In the genomic region with DNA sequence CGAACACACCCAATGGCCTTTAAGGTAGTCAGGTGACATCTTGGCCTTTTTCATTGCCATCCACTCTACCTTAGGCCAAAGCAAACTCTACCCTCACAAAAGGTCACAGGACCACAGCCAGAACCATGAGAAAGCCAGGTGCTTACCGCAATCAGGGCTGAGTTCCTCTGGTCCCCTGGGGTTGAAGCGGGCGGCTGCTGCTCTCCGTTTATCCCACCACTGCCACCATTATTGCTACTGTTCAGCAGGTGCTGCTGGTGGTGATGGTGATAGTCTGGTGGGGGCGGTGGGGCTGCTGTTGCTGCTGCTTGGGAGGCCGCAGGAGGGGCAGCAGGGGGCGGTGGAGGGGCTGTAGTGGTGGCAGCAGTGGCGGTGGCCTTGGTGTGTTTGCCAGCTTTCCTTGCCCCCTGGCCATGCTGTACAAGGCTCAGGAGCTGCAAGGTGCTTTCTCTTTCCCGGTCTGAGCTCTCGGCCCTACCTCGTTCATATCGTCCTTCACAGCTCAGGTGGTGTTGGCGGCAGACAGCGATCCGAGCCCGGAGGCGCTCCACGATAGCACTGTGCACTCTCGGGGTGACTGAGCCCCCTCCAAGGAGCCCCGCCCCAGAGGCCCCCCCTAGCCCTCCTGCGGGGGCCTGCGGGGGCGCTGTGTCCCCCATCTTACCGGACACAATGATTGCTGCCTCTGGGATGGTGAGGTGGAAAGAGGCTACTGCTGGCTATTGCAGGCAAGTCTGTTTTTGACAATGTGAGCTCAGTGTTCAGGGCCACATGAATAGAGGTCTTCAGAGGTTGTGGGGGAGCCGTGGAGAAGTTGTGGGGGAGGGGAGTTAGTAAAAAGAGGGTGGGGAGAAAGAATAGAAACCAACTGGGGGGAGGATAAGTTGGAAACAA, we compare ENCODE assay signal across 1 cellular context.
A peak's percentile ranks its signal among the peaks of the same experiment; 100 is the strongest.
TF ChIP-seq lines count a peak whose summit lies in the region.

No MANE protein-coding gene starts in this region.

TF ChIP-seq in GM12878, 131 proteins besides CTCF, POLR2A, EP300 and RAD21 (continued from another document and continues in another):
- TF ChIP-seq, protein P1, sequence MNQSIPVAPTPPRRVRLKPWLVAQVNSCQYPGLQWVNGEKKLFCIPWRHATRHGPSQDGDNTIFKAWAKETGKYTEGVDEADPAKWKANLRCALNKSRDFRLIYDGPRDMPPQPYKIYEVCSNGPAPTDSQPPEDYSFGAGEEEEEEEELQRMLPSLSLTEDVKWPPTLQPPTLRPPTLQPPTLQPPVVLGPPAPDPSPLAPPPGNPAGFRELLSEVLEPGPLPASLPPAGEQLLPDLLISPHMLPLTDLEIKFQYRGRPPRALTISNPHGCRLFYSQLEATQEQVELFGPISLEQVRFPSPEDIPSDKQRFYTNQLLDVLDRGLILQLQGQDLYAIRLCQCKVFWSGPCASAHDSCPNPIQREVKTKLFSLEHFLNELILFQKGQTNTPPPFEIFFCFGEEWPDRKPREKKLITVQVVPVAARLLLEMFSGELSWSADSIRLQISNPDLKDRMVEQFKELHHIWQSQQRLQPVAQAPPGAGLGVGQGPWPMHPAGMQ (IDR thresholded peaks at IDR 0.05; ENCODE audit: borderline replicate concordance): no peak
- TF ChIP-seq, protein P2, sequence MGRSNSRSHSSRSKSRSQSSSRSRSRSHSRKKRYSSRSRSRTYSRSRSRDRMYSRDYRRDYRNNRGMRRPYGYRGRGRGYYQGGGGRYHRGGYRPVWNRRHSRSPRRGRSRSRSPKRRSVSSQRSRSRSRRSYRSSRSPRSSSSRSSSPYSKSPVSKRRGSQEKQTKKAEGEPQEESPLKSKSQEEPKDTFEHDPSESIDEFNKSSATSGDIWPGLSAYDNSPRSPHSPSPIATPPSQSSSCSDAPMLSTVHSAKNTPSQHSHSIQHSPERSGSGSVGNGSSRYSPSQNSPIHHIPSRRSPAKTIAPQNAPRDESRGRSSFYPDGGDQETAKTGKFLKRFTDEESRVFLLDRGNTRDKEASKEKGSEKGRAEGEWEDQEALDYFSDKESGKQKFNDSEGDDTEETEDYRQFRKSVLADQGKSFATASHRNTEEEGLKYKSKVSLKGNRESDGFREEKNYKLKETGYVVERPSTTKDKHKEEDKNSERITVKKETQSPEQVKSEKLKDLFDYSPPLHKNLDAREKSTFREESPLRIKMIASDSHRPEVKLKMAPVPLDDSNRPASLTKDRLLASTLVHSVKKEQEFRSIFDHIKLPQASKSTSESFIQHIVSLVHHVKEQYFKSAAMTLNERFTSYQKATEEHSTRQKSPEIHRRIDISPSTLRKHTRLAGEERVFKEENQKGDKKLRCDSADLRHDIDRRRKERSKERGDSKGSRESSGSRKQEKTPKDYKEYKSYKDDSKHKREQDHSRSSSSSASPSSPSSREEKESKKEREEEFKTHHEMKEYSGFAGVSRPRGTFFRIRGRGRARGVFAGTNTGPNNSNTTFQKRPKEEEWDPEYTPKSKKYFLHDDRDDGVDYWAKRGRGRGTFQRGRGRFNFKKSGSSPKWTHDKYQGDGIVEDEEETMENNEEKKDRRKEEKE (IDR thresholded peaks at IDR 0.05): no peak
- TF ChIP-seq RFX5 (IDR thresholded peaks at IDR 0.05; ENCODE audit: low read depth, low read length): no peak
- TF ChIP-seq, protein P3, sequence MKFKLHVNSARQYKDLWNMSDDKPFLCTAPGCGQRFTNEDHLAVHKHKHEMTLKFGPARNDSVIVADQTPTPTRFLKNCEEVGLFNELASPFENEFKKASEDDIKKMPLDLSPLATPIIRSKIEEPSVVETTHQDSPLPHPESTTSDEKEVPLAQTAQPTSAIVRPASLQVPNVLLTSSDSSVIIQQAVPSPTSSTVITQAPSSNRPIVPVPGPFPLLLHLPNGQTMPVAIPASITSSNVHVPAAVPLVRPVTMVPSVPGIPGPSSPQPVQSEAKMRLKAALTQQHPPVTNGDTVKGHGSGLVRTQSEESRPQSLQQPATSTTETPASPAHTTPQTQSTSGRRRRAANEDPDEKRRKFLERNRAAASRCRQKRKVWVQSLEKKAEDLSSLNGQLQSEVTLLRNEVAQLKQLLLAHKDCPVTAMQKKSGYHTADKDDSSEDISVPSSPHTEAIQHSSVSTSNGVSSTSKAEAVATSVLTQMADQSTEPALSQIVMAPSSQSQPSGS (IDR thresholded peaks at IDR 0.05; ENCODE audit: low read length): no peak
- no peak for TF ChIP-seq SPI1 (IDR thresholded peaks at IDR 0.05; ENCODE audit: borderline replicate concordance, insufficient read depth, low read depth, low read length)
- no peak for TF ChIP-seq BRCA1 (IDR thresholded peaks at IDR 0.05; ENCODE audit: low read depth, low read length)
- peak in 1 of 2 experiments; percentile 88; a peak in 2 of 3 replicates for TF ChIP-seq EGR1 (IDR thresholded peaks at IDR 0.05; ENCODE audit: borderline replicate concordance in 1 of 2, low read depth in 2 of 2, low read length in 2 of 2)
- no peak for TF ChIP-seq MYC (IDR thresholded peaks at IDR 0.05; ENCODE audit: insufficient read depth, insufficient read length, insufficient replicate concordance, low read length, severe bottlenecking)
- no peak for TF ChIP-seq MYB (IDR thresholded peaks at IDR 0.05; ENCODE audit: borderline replicate concordance, low read depth, low read length)
- TF ChIP-seq, protein P4, sequence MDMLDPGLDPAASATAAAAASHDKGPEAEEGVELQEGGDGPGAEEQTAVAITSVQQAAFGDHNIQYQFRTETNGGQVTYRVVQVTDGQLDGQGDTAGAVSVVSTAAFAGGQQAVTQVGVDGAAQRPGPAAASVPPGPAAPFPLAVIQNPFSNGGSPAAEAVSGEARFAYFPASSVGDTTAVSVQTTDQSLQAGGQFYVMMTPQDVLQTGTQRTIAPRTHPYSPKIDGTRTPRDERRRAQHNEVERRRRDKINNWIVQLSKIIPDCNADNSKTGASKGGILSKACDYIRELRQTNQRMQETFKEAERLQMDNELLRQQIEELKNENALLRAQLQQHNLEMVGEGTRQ (IDR thresholded peaks at IDR 0.05; ENCODE audit: borderline replicate concordance, low read depth, low read length): no peak
- TF ChIP-seq, protein P5, sequence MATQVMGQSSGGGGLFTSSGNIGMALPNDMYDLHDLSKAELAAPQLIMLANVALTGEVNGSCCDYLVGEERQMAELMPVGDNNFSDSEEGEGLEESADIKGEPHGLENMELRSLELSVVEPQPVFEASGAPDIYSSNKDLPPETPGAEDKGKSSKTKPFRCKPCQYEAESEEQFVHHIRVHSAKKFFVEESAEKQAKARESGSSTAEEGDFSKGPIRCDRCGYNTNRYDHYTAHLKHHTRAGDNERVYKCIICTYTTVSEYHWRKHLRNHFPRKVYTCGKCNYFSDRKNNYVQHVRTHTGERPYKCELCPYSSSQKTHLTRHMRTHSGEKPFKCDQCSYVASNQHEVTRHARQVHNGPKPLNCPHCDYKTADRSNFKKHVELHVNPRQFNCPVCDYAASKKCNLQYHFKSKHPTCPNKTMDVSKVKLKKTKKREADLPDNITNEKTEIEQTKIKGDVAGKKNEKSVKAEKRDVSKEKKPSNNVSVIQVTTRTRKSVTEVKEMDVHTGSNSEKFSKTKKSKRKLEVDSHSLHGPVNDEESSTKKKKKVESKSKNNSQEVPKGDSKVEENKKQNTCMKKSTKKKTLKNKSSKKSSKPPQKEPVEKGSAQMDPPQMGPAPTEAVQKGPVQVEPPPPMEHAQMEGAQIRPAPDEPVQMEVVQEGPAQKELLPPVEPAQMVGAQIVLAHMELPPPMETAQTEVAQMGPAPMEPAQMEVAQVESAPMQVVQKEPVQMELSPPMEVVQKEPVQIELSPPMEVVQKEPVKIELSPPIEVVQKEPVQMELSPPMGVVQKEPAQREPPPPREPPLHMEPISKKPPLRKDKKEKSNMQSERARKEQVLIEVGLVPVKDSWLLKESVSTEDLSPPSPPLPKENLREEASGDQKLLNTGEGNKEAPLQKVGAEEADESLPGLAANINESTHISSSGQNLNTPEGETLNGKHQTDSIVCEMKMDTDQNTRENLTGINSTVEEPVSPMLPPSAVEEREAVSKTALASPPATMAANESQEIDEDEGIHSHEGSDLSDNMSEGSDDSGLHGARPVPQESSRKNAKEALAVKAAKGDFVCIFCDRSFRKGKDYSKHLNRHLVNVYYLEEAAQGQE (IDR thresholded peaks at IDR 0.05; ENCODE audit: low read depth, low read length): no peak
- TF ChIP-seq HDAC6 (IDR thresholded peaks at IDR 0.05; ENCODE audit: unreplicated experiment): no peak
- TF ChIP-seq TCF7 (IDR thresholded peaks at IDR 0.05; ENCODE audit: borderline replicate concordance): no peak
- TF ChIP-seq STAT3 (IDR thresholded peaks at IDR 0.05; ENCODE audit: low read depth, low read length): no peak
- peak; percentile 90 for TF ChIP-seq MEF2B (IDR thresholded peaks at IDR 0.05; ENCODE audit: partially characterized antibody, poor library complexity, severe bottlenecking)
- TF ChIP-seq POLR2AphosphoS5 (IDR thresholded peaks at IDR 0.05; ENCODE audit: low read length): peak; percentile 43
- peak; percentile 42; the same call in 1 of the 2 replicates for TF ChIP-seq MEF2A (IDR thresholded peaks at IDR 0.05; ENCODE audit: insufficient read depth, low read depth, low read length)
- no peak for TF ChIP-seq NFIC (IDR thresholded peaks at IDR 0.05; ENCODE audit: low read depth, low read length)
- no peak for TF ChIP-seq SP1 (IDR thresholded peaks at IDR 0.05; ENCODE audit: low read depth, low read length)
- TF ChIP-seq, protein P6, sequence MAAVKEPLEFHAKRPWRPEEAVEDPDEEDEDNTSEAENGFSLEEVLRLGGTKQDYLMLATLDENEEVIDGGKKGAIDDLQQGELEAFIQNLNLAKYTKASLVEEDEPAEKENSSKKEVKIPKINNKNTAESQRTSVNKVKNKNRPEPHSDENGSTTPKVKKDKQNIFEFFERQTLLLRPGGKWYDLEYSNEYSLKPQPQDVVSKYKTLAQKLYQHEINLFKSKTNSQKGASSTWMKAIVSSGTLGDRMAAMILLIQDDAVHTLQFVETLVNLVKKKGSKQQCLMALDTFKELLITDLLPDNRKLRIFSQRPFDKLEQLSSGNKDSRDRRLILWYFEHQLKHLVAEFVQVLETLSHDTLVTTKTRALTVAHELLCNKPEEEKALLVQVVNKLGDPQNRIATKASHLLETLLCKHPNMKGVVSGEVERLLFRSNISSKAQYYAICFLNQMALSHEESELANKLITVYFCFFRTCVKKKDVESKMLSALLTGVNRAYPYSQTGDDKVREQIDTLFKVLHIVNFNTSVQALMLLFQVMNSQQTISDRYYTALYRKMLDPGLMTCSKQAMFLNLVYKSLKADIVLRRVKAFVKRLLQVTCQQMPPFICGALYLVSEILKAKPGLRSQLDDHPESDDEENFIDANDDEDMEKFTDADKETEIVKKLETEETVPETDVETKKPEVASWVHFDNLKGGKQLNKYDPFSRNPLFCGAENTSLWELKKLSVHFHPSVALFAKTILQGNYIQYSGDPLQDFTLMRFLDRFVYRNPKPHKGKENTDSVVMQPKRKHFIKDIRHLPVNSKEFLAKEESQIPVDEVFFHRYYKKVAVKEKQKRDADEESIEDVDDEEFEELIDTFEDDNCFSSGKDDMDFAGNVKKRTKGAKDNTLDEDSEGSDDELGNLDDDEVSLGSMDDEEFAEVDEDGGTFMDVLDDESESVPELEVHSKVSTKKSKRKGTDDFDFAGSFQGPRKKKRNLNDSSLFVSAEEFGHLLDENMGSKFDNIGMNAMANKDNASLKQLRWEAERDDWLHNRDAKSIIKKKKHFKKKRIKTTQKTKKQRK (IDR thresholded peaks at IDR 0.05; ENCODE audit: low read depth, low read length): no peak
- no peak for TF ChIP-seq ZBED1 (IDR thresholded peaks at IDR 0.05; ENCODE audit: borderline replicate concordance)
- no peak for TF ChIP-seq SMAD1 (IDR thresholded peaks at IDR 0.05; ENCODE audit: low read depth, partially characterized antibody)
- TF ChIP-seq, protein P7, sequence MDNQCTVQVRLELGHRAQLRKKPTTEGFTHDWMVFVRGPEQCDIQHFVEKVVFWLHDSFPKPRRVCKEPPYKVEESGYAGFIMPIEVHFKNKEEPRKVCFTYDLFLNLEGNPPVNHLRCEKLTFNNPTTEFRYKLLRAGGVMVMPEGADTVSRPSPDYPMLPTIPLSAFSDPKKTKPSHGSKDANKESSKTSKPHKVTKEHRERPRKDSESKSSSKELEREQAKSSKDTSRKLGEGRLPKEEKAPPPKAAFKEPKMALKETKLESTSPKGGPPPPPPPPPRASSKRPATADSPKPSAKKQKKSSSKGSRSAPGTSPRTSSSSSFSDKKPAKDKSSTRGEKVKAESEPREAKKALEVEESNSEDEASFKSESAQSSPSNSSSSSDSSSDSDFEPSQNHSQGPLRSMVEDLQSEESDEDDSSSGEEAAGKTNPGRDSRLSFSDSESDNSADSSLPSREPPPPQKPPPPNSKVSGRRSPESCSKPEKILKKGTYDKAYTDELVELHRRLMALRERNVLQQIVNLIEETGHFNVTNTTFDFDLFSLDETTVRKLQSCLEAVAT (IDR thresholded peaks at IDR 0.05): no peak
- TF ChIP-seq, protein P8, sequence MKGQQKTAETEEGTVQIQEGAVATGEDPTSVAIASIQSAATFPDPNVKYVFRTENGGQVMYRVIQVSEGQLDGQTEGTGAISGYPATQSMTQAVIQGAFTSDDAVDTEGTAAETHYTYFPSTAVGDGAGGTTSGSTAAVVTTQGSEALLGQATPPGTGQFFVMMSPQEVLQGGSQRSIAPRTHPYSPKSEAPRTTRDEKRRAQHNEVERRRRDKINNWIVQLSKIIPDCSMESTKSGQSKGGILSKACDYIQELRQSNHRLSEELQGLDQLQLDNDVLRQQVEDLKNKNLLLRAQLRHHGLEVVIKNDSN (IDR thresholded peaks at IDR 0.05; ENCODE audit: borderline replicate concordance, extremely low read length, insufficient read depth, low read depth, low read length): peak; percentile 12
- TF ChIP-seq PAX5 (IDR thresholded peaks at IDR 0.05; ENCODE audit: borderline replicate concordance, low read depth, low read length): peak; percentile 44; the same call in 1 of the 2 replicates
- no peak for TF ChIP-seq WRNIP1 (IDR thresholded peaks at IDR 0.05; ENCODE audit: borderline replicate concordance, low read depth, low read length)
- TF ChIP-seq TCF3 (IDR thresholded peaks at IDR 0.05; ENCODE audit: borderline replicate concordance, insufficient read depth, low read depth, low read length): no peak
- TF ChIP-seq NBN (IDR thresholded peaks at IDR 0.05): 0 out of 2 replicates have a peak, but pooled peaks have one; percentile 52
- TF ChIP-seq, protein P9, sequence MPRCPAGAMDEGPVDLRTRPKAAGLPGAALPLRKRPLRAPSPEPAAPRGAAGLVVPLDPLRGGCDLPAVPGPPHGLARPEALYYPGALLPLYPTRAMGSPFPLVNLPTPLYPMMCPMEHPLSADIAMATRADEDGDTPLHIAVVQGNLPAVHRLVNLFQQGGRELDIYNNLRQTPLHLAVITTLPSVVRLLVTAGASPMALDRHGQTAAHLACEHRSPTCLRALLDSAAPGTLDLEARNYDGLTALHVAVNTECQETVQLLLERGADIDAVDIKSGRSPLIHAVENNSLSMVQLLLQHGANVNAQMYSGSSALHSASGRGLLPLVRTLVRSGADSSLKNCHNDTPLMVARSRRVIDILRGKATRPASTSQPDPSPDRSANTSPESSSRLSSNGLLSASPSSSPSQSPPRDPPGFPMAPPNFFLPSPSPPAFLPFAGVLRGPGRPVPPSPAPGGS (IDR thresholded peaks at IDR 0.05; ENCODE audit: borderline replicate concordance, insufficient read depth, low read depth, low read length, poor library complexity, severe bottlenecking): no peak
- no peak for TF ChIP-seq ATF7 (IDR thresholded peaks at IDR 0.05; ENCODE audit: low read depth)
- peak; percentile 37; the same call in 1 of the 2 replicates for TF ChIP-seq MXI1 (IDR thresholded peaks at IDR 0.05; ENCODE audit: low read depth, low read length)
- TF ChIP-seq TARDBP (IDR thresholded peaks at IDR 0.05; ENCODE audit: borderline replicate concordance): 0 out of 2 replicates have a peak, but pooled peaks have one; percentile 71
